In genomic region chr2:172429351-172429968, GRCh38 we compare ENCODE assay signal across 8 cellular contexts. TPM values are rescaled to one million over a fixed set of nuclear protein-coding genes. Genes with fewer than 3 reads are reported as not detected.
DNase-seq lines count a peak whose midpoint lies in the region; ATAC-seq and TF ChIP-seq lines count a peak whose summit lies in the region.

No MANE protein-coding gene starts in this region.

- H3K36me3 Mint-ChIP-seq in CD4-positive, alpha-beta memory T cell: peaks cover 0 to 5% of the 10 kb centered on the region in 2 donors
- H3K36me3 Mint-ChIP-seq in neural crest cell (ENCODE audit: low read depth): no peaks in the 10 kb centered on the region

- no peak for DNase-seq in CD4-positive, alpha-beta memory T cell
- DNase-seq in NCI-H82 treated with DMSO at 0.1 percent for 48 hours (lab: John Stamatoyannopoulos, UW; ENCODE audit: unreplicated experiment) (peak; percentile 26), epithelial cell of proximal tubule (ENCODE audit: low read depth) (no peak), neural crest cell (ENCODE audit: low read depth, low spot score) (no peak), H4 (ENCODE audit: low spot score) (no peak), NOMO-1 (lab: John Stamatoyannopoulos, UW; ENCODE audit: unreplicated experiment in 2 of 2) (no peak), NCI-H510A treated with DMSO at 0.1 percent for 48 hours (lab: John Stamatoyannopoulos, UW) (no peak)

- intact Hi-C loops in CD4-positive, alpha-beta memory T cell (cut with micrococcal nuclease): loop anchor here (5.0 kb wide), 1 partner anchor 507 kb away; the partner anchor contains the start of gene HAT1

- H3K36me3 ChIP-seq in CD4-positive, alpha-beta memory T cell (ENCODE audit: insufficient read depth, low read length): no peaks in the 10 kb centered on the region

- peaks cover 74% of the 10 kb centered on the region for H3K4me1 ChIP-seq in CD4-positive, alpha-beta memory T cell (ENCODE audit: insufficient read depth, low read length)

- H3K9me3 Mint-ChIP-seq in CD4-positive, alpha-beta memory T cell: no peaks in the 10 kb centered on the region
- H3K9me3 Mint-ChIP-seq in neural crest cell: no peaks in the 10 kb centered on the region

- peaks cover 20 to 66% (median 42%) of the 10 kb centered on the region in 4 donors for H3K4me1 Mint-ChIP-seq in CD4-positive, alpha-beta memory T cell
- peaks cover 27% of the 10 kb centered on the region for H3K4me1 Mint-ChIP-seq in neural crest cell

- H3K27ac Mint-ChIP-seq in CD4-positive, alpha-beta memory T cell: peak overlapping the region in 6 of 7 donors; percentile 53 to 95 (median 92)
- no peak overlapping the region for H3K27ac Mint-ChIP-seq in neural crest cell (ENCODE audit: unreplicated experiment)

- H3K9me3 ChIP-seq in CD4-positive, alpha-beta memory T cell (ENCODE audit: control insufficient read depth in 1 of 2, low read length in 2 of 2): no peaks in the 10 kb centered on the region

- POLR2A ChIA-PET in CD4-positive, alpha-beta memory T cell (lab: Charles Lee; ENCODE audit: partially characterized antibody): interaction anchor here (10.7 to 18.4 kb wide), 2 partner anchors 13 to 32 kb away, joined by 169 to 449 read pairs; no protein-coding TSS in a partner anchor

- CTCF ChIA-PET in CD4-positive, alpha-beta memory T cell (lab: Charles Lee; ENCODE audit: partially characterized antibody): interaction anchor here (1.1 to 33.3 kb wide), 6 partner anchors 11 to 127 kb away, joined by 3 to 1033 read pairs (median 16); no protein-coding TSS in a partner anchor

- H3K4me3 Mint-ChIP-seq in CD4-positive, alpha-beta memory T cell: peak overlapping the region; percentile 87 to 97 (median 94)
- peak overlapping the region; percentile 92 for H3K4me3 Mint-ChIP-seq in neural crest cell

- no peak for ATAC-seq in GM21390 (IDR thresholded peaks at IDR 0.05; ENCODE audit: unreplicated experiment)

- H3K4me3 ChIP-seq in CD4-positive, alpha-beta memory T cell (ENCODE audit: low read length in 2 of 2): peak overlapping the region; percentile 21 to 76
- H3K4me3 ChIP-seq in epithelial cell of proximal tubule (ENCODE audit: low read depth, low read length): peak overlapping the region; percentile 83

- H3K27ac ChIP-seq in CD4-positive, alpha-beta memory T cell (ENCODE audit: low read depth, low read length): peak overlapping the region; percentile 66

- H3K27me3 Mint-ChIP-seq in CD4-positive, alpha-beta memory T cell: no peaks in the 10 kb centered on the region
- H3K27me3 Mint-ChIP-seq in neural crest cell (ENCODE audit: low read depth): peaks cover 16% of the 10 kb centered on the region

- H3K27me3 ChIP-seq in CD4-positive, alpha-beta memory T cell (ENCODE audit: insufficient read depth, low read length): no peaks in the 10 kb centered on the region

- TF ChIP-seq CTCF in epithelial cell of proximal tubule (conservative IDR thresholded peaks at IDR 0.05; ENCODE audit: low read depth, low read length) (peak; percentile 51), neural crest cell (conservative IDR thresholded peaks at IDR 0.05) (peak; percentile 36)

RNA-seq across cellular contexts. Expression of gene ITGA6, which starts 2.1 kb away (rescaled TPM):
- total RNA-seq in CD4-positive, alpha-beta memory T cell: 10 to 100 TPM; 69.1 to 73.6 TPM
- polyA plus RNA-seq in CD4-positive, alpha-beta memory T cell: 10 to 100 TPM; 58.3 to 64.0 TPM
- total RNA-seq in epithelial cell of proximal tubule: 87.0 and 100 TPM in 2 replicates
- 36.8 and 37.7 TPM in 2 replicates for total RNA-seq in neural crest cell
- 26.8 and 29.1 TPM in 2 replicates for total RNA-seq in H4 (2014; rRNA removed; shearing (Covaris generic))
